10 cellular contexts compared by ENCODE assay signal in the genomic region with DNA sequence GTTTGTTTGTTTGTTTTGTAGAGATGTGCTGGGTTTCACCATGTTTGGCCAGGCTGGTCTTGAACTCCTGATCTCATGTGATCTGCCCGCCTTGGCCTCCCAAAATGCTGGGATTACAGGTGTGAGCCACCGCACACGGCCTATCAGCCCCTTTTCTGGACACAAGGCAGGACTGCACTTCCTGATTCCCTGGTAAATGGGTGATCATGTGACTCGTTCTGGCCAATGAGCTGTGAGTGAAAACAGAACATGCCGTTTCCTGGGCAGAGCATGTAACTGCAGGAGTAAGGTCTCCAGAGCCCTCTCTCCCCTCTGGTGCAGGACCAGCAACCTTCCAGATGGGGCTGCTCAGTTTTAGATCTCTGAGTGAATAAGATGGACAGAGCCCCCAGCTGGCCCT.
DNase-seq lines count a peak whose midpoint lies in the region; ATAC-seq lines count a peak whose summit lies in the region.
"Had no signal": no experiment of that assay in that cellular context is flagged by ENCODE, and none has a peak within 500 bp of the region (broad histone marks: within the 10 kb centered on the region; RNA-seq: fewer than 3 reads in every experiment).

No MANE protein-coding gene starts in this region.

- no peaks in the 10 kb centered on the region for H3K9me3 Mint-ChIP-seq in dendritic cell treated with granulocyte-macrophage colony-stimulating factor and Interleukin-4, amounts not matched to agents 40 ng/mL and 50 ng/mL, for 4 days
- H3K9me3 Mint-ChIP-seq: activated T-helper 2 cell treated with anti-CD3 and anti-CD28 coated beads, Interferon-gamma antibody, Interleukin-2, Interleukin-4, amounts not matched to agents 10 μg/mL and 5 μg/mL and 100 μg/mL, durations not matched to agents 14 hours and 24 hours and 36 hours; neural progenitor cell had no signal

- H3K36me3 Mint-ChIP-seq in dendritic cell treated with granulocyte-macrophage colony-stimulating factor and Interleukin-4, amounts not matched to agents 40 ng/mL and 50 ng/mL, for 4 days (ENCODE audit: low read depth), result peaks cover 69% of the 10 kb centered on the region

- intact Hi-C loops in dendritic cell treated with granulocyte-macrophage colony-stimulating factor and Interleukin-4, amounts not matched to agents 40 ng/mL and 50 ng/mL, for 4 days (cut with micrococcal nuclease), result no loop called here

- H3K4me3 Mint-ChIP-seq in dendritic cell treated with granulocyte-macrophage colony-stimulating factor and Interleukin-4, amounts not matched to agents 40 ng/mL and 50 ng/mL, for 4 days, result no peak overlapping the region
- H3K4me3 Mint-ChIP-seq: neural progenitor cell had no signal

- peaks cover 94% of the 10 kb centered on the region for H3K4me1 Mint-ChIP-seq in dendritic cell treated with granulocyte-macrophage colony-stimulating factor and Interleukin-4, amounts not matched to agents 40 ng/mL and 50 ng/mL, for 4 days (ENCODE audit: low read depth)

- H3K27me3 Mint-ChIP-seq in dendritic cell treated with granulocyte-macrophage colony-stimulating factor and Interleukin-4, amounts not matched to agents 40 ng/mL and 50 ng/mL, for 4 days, result no peaks in the 10 kb centered on the region

- ATAC-seq in stimulated activated naive CD8-positive, alpha-beta T cell treated with anti-CD3 and anti-CD28 coated beads, Interleukin-15, Interleukin-2, amounts not matched to agents 100 U/mL and 50 U/mL, for 24 hours, result no peak
- no peak for ATAC-seq in GM19328 (IDR thresholded peaks at IDR 0.05; ENCODE audit: unreplicated experiment)

- H3K27ac Mint-ChIP-seq in dendritic cell treated with granulocyte-macrophage colony-stimulating factor and Interleukin-4, amounts not matched to agents 40 ng/mL and 50 ng/mL, for 4 days, result peak overlapping the region; percentile 68
- H3K27ac Mint-ChIP-seq: activated T-helper 2 cell treated with anti-CD3 and anti-CD28 coated beads, Interferon-gamma antibody, Interleukin-2, Interleukin-4, amounts not matched to agents 10 μg/mL and 5 μg/mL and 100 μg/mL, durations not matched to agents 14 hours and 24 hours and 36 hours had no signal

- peak; percentile 34 to 36 for DNase-seq in activated T-cell treated with anti-CD3 and anti-CD28 coated beads, Interleukin-2, amount 50 U/mL, for 48 hours
- DNase-seq in activated T-cell treated with anti-CD3 and anti-CD28 coated beads, Interleukin-2, amount 50 U/mL, for 1 hour, result no peak
- DNase-seq in NAMALWA (ENCODE audit: low spot score), result peak; percentile 47
- DNase-seq in stimulated activated naive CD8-positive, alpha-beta T cell treated with anti-CD3 and anti-CD28 coated beads, Interleukin-15, Interleukin-2, amounts not matched to agents 100 U/mL and 50 U/mL, for 24 hours, result peak; percentile 15
- no peak for DNase-seq in dedifferentiated amniotic fluid mesenchymal stem cell (ENCODE audit: extremely low spot score)
- DNase-seq in glomerular visceral epithelial cell (ENCODE audit: extremely low spot score), result no peak

Comparison
In these comparisons a context has a peak if more than half of its experiments do, and no peak if none do; other contexts are left out.
1. DNase-seq: peak in activated T-cell treated with anti-CD3 and anti-CD28 coated beads, Interleukin-2, amount 50 U/mL, for 48 hours (2 of 2), NAMALWA (single experiment) and stimulated activated naive CD8-positive, alpha-beta T cell treated with anti-CD3 and anti-CD28 coated beads, Interleukin-15, Interleukin-2, amounts not matched to agents 100 U/mL and 50 U/mL, for 24 hours (single experiment); none in activated T-cell treated with anti-CD3 and anti-CD28 coated beads, Interleukin-2, amount 50 U/mL, for 1 hour (single experiment), dedifferentiated amniotic fluid mesenchymal stem cell (single experiment) and glomerular visceral epithelial cell (single experiment).